ENCODE assay signal across 8 cellular contexts in the genomic region with DNA sequence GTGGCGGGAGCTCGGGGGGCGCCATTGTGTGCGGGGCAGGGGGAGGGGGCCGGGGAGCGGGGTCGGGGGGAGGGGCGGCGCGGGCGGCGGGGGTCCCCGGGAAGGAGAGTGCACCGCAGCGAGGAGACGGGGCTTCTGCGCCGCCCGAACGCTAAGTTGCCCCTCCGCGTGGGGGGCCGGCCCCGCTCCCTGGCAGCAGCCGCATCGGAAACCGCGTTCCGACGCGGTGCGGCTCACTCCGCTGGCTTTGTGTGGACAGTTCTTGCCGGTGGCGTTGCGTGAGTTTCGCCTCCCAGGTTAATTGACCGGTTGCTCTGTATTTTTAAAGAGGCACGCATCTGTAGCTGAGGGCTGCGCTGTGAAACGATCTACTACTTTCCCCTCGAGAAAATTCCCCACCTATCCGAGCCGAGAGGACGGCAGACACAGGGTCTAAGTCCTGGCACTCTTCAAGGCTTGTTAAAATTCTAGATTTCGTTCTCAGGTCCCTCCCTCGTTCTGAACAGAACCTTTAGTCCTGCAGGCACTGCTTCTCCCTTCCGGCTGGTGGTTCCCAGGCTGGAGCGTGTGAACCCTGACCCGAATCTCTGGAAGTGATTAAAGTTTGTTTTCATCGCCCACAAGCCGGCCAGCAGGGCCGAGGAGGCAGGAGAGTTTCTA. TPM values are rescaled to one million over a fixed set of nuclear protein-coding genes. Genes with fewer than 3 reads are reported as not detected.
DNase-seq lines count a peak whose midpoint lies in the region; ATAC-seq and TF ChIP-seq lines count a peak whose summit lies in the region.

No MANE protein-coding gene starts in this region.

- peaks cover 84% of the 10 kb centered on the region for H3K27me3 Mint-ChIP-seq in mesothelial cell of epicardium (ENCODE audit: low read depth)

- 0% methylated on average over 51 to 53 of the region's 53 CpGs for WGBS in ectodermal cell, 2 experiments
- 1% methylated on average over 32 to 52 of the region's 53 CpGs for WGBS in aorta, 2 donors

- DNase-seq in COR-L47 (lab: John Stamatoyannopoulos, UW) (peak; percentile 31), KBM-7 (peak; percentile 32), mesothelial cell of epicardium (ENCODE audit: low spot score in 2 of 2, unreplicated experiment in 2 of 2) (no peak), aorta (peak in 1 of 2 donors; percentile 72), glomerular visceral epithelial cell (ENCODE audit: extremely low spot score) (no peak)

- H3K4me3 ChIP-seq in ectodermal cell (ENCODE audit: insufficient read depth, low read depth, low read length) (peak overlapping the region; percentile 70), aorta (ENCODE audit: low read length in 2 of 2) (peak overlapping the region; percentile 23 to 99)

- H3K4me1 ChIP-seq in ectodermal cell (ENCODE audit: control insufficient read depth, insufficient read depth, low read length), result no peaks in the 10 kb centered on the region
- peaks cover 0 to 2% of the 10 kb centered on the region in 2 donors for H3K4me1 ChIP-seq in aorta (ENCODE audit: control insufficient read depth in 1 of 2, insufficient read depth in 2 of 2, low read length in 2 of 2)

- ATAC-seq in aorta (ENCODE audit: low FRiP score), result peak; percentile 44
- ATAC-seq in GM21528 (IDR thresholded peaks at IDR 0.05; ENCODE audit: low FRiP score, unreplicated experiment), result no peak
- ATAC-seq in GM18517 (IDR thresholded peaks at IDR 0.05; ENCODE audit: unreplicated experiment), result no peak

- no peaks in the 10 kb centered on the region for H3K9me3 ChIP-seq in ectodermal cell (ENCODE audit: control insufficient read depth, low read length)
- no peaks in the 10 kb centered on the region for H3K9me3 ChIP-seq in aorta (ENCODE audit: control insufficient read depth, low read length)

- H3K4me1 Mint-ChIP-seq in mesothelial cell of epicardium, result peaks cover 20% of the 10 kb centered on the region

- in situ Hi-C loops in KBM-7 (cut with MboI; ENCODE audit: low pct_unique_long_range_greater_than_20kb, low sequenced_read_pairs), result no loop called here

- no peak for TF ChIP-seq CTCF in mesothelial cell of epicardium (IDR thresholded peaks at IDR 0.05; ENCODE audit: unreplicated experiment)

- H3K27ac Mint-ChIP-seq in mesothelial cell of epicardium, result peak overlapping the region; percentile 90

- H3K27ac ChIP-seq in ectodermal cell (ENCODE audit: insufficient read depth, low read depth, low read length, poor library complexity, severe bottlenecking) (peak overlapping the region; percentile 11), aorta (ENCODE audit: low read depth in 1 of 2, low read length in 2 of 2) (peak overlapping the region; percentile 89 to 95)

- H3K36me3 Mint-ChIP-seq in mesothelial cell of epicardium, result no peaks in the 10 kb centered on the region

- no peaks in the 10 kb centered on the region for H3K9me3 Mint-ChIP-seq in mesothelial cell of epicardium

- H3K27me3 ChIP-seq in ectodermal cell (ENCODE audit: control insufficient read depth, insufficient read depth, low read length, poor library complexity, severe bottlenecking) (peaks cover 64% of the 10 kb centered on the region), aorta (ENCODE audit: control insufficient read depth in 1 of 2, insufficient read depth in 2 of 2, low read length in 1 of 2) (no peaks in the 10 kb centered on the region)

- H3K4me3 Mint-ChIP-seq in mesothelial cell of epicardium, result peak overlapping the region; percentile 84

- intact Hi-C loops in aorta (cut with DNase I), result loop anchor here (2.0 to 10.0 kb wide), 4 partner anchors 36 to 169 kb away; no protein-coding TSS in a partner anchor

- H3K36me3 ChIP-seq in ectodermal cell (ENCODE audit: control insufficient read depth, insufficient read depth, low read length), result no peaks in the 10 kb centered on the region
- H3K36me3 ChIP-seq in aorta (ENCODE audit: control insufficient read depth in 1 of 2, insufficient read depth in 2 of 2, low read length in 1 of 2), result no peaks in the 10 kb centered on the region

RNA-seq across cellular contexts. Expression of a gene that starts 0.9 kb away (rescaled TPM):
- 65.4 TPM for polyA plus RNA-seq in ectodermal cell (2013, experiment 1 of 4)
- polyA plus RNA-seq in ectodermal cell (2013, experiment 2 of 4), result 65.4 TPM
- 54.3 TPM for polyA plus RNA-seq in ectodermal cell (2013, experiment 3 of 4)
- polyA plus RNA-seq in ectodermal cell (2013, experiment 4 of 4), result 64.1 TPM
- total RNA-seq in mesothelial cell of epicardium (88.6 to 95.9 TPM (median 94.7 TPM) in 3 replicates), aorta (100 to 1,000 TPM; 124 to 132 TPM)
- 10 to 100 TPM; 16.2 to 76.5 TPM for polyA plus RNA-seq in aorta

Comparison
In these comparisons a context has a peak if more than half of its experiments do, and no peak if none do; other contexts are left out.
1. DNase-seq: peak in COR-L47 (single experiment) and KBM-7 (single experiment); none in mesothelial cell of epicardium (0 of 2) and glomerular visceral epithelial cell (single experiment).